In genomic region chr2:241150660-241151530, GRCh38 we compare ENCODE assay signal across 6 cellular contexts. TPM values are rescaled to one million over a fixed set of nuclear protein-coding genes. Genes with fewer than 3 reads are reported as not detected.
DNase-seq lines count a peak whose midpoint lies in the region; ATAC-seq, FAIRE-seq and TF ChIP-seq lines count a peak whose summit lies in the region.

No MANE protein-coding gene starts in this region.

- TF ChIP-seq CTCF in astrocyte (IDR thresholded peaks at IDR 0.05; ENCODE audit: insufficient read depth, low read depth, low read length): no peak

- peak overlapping the region; percentile 65 for H2AFZ ChIP-seq in astrocyte (ENCODE audit: low read depth, low read length)

- no peaks in the 10 kb centered on the region for H3K9me3 ChIP-seq in astrocyte (ENCODE audit: insufficient read depth, low read depth, low read length)
- H3K9me3 ChIP-seq in muscle layer of duodenum (ENCODE audit: control insufficient read depth in 1 of 2, low read length in 2 of 2): no peaks in the 10 kb centered on the region

- H3K27ac Mint-ChIP-seq in astrocyte (ENCODE audit: unreplicated experiment): peak overlapping the region; percentile 80

- H4K20me1 ChIP-seq in astrocyte (ENCODE audit: insufficient read depth, low read length): peaks cover 18% of the 10 kb centered on the region

- peaks cover 23% of the 10 kb centered on the region for H3K79me2 ChIP-seq in astrocyte (ENCODE audit: insufficient read depth, low read length)

- H3K9me3 Mint-ChIP-seq in astrocyte (ENCODE audit: unreplicated experiment): no peaks in the 10 kb centered on the region

- H3K4me1 ChIP-seq in astrocyte (ENCODE audit: insufficient read depth, low read length) (peaks cover 17% of the 10 kb centered on the region), muscle layer of duodenum (ENCODE audit: control insufficient read depth in 1 of 2, insufficient read depth in 2 of 2, low read length in 2 of 2) (peaks cover 7 to 13% of the 10 kb centered on the region in 2 donors)

- H3K36me3 ChIP-seq in astrocyte (ENCODE audit: insufficient read depth, low read length) (peaks cover 3% of the 10 kb centered on the region), muscle layer of duodenum (ENCODE audit: control insufficient read depth in 1 of 2, insufficient read depth in 2 of 2, low read length in 2 of 2) (peaks cover 4 to 10% of the 10 kb centered on the region in 2 donors)

- no peaks in the 10 kb centered on the region for H3K27me3 ChIP-seq in astrocyte (ENCODE audit: insufficient read depth, low read length)
- no peaks in the 10 kb centered on the region for H3K27me3 ChIP-seq in muscle layer of duodenum (ENCODE audit: low read depth, low read length)

- peak overlapping the region; percentile 100 for H3K4me2 ChIP-seq in astrocyte (ENCODE audit: low read length)

- ATAC-seq in HG02852 (IDR thresholded peaks at IDR 0.05; ENCODE audit: unreplicated experiment): peak; percentile 24
- ATAC-seq in GM19328 (IDR thresholded peaks at IDR 0.05; ENCODE audit: unreplicated experiment): no peak

- H3K9ac ChIP-seq in astrocyte (ENCODE audit: low read length): peak overlapping the region; percentile 79

- peak overlapping the region; percentile 66 for H3K27ac ChIP-seq in astrocyte (ENCODE audit: low read depth, low read length)
- no peak overlapping the region for H3K27ac ChIP-seq in muscle layer of duodenum (ENCODE audit: low read length)

- no peaks in the 10 kb centered on the region for H3K27me3 Mint-ChIP-seq in astrocyte (ENCODE audit: low read depth, unreplicated experiment)

- peak overlapping the region; percentile 97 for H3K4me3 Mint-ChIP-seq in astrocyte (ENCODE audit: unreplicated experiment)

- H3K4me3 ChIP-seq in astrocyte (ENCODE audit: insufficient read depth, low read depth, low read length): peak overlapping the region; percentile 80
- peak overlapping the region; percentile 81 to 99 for H3K4me3 ChIP-seq in muscle layer of duodenum (ENCODE audit: low read depth in 1 of 2, low read length in 2 of 2)

- peaks cover 19% of the 10 kb centered on the region for H3K4me1 Mint-ChIP-seq in astrocyte (ENCODE audit: low read depth, unreplicated experiment)

- FAIRE-seq in astrocyte (lab: Jason Lieb, UNC): no peak

- DNase-seq in astrocyte (ENCODE audit: low read depth) (no peak), islet precursor cell (no peak)
- no peak for DNase-seq in effector CD8-positive, alpha-beta T cell (lab: John Stamatoyannopoulos, UW)

- no peaks in the 10 kb centered on the region for H3K36me3 Mint-ChIP-seq in astrocyte (ENCODE audit: low read depth, unreplicated experiment)

RNA-seq across cellular contexts. Expression of gene PPP1R7, which starts 0.6 kb away (rescaled TPM):
- total RNA-seq in astrocyte: 51.4 and 53.4 TPM in 2 replicates

RNA-seq across cellular contexts. Expression of gene PASK, which starts 1.6 kb away (rescaled TPM):
- total RNA-seq in astrocyte: 4.2 and 8.0 TPM in 2 replicates

RNA-seq across cellular contexts. Expression of gene ANO7, which starts 37.6 kb away (rescaled TPM):
- 5.8 and 7.1 TPM in 2 replicates for total RNA-seq in astrocyte

RNA-seq across cellular contexts. Expression of gene MTERF4, which starts 48.8 kb away (rescaled TPM):
- total RNA-seq in astrocyte: 23.6 and 26.3 TPM in 2 replicates
